In the genomic region with DNA sequence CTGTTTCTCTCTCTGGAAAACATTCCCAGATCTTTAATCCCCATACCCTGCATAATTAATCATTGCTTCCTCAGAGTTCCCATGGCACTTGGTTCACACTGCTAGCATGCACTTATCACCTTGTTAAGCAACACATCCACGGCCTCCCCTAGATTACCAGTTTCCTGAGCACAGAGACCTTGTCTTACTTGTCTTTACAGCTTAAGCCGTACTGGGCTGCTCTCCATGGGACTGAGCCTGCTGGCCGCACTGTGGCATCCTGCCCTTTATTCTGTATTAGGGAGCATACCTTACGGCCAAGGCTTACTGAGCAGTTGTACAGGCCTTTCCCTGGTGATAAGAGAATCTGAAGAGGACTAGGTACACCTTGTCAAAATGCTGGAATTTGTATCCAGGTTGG, we compare ENCODE assay signal across 1 cellular context.
TF ChIP-seq lines count a peak whose summit lies in the region.

No MANE protein-coding gene starts in this region.

TF ChIP-seq in K562, 482 proteins besides CTCF, POLR2A, EP300 and RAD21 (continued from another document):
- TF ChIP-seq, protein P1, sequence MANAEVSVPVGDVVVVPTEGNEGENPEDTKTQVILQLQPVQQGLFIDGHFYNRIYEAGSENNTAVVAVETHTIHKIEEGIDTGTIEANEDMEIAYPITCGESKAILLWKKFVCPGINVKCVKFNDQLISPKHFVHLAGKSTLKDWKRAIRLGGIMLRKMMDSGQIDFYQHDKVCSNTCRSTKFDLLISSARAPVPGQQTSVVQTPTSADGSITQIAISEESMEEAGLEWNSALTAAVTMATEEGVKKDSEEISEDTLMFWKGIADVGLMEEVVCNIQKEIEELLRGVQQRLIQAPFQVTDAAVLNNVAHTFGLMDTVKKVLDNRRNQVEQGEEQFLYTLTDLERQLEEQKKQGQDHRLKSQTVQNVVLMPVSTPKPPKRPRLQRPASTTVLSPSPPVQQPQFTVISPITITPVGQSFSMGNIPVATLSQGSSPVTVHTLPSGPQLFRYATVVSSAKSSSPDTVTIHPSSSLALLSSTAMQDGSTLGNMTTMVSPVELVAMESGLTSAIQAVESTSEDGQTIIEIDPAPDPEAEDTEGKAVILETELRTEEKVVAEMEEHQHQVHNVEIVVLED (CRISPR knock-in tag; IDR thresholded peaks at IDR 0.05): no peak
- TF ChIP-seq WHSC1 (IDR thresholded peaks at IDR 0.05; ENCODE audit: low read length): no peak
